Comparison of ENCODE assay signal across 8 cellular contexts in genomic region chr10:15141136-15142067, GRCh38. TPM values are rescaled to one million over a fixed set of nuclear protein-coding genes. Genes with fewer than 3 reads are reported as not detected.
A peak's percentile ranks its signal among the peaks of the same experiment; 100 is the strongest.
DNase-seq lines count a peak whose midpoint lies in the region; ATAC-seq lines count a peak whose summit lies in the region.

No MANE protein-coding gene starts in this region.

- peak; percentile 91 for ATAC-seq in GM18870 (IDR thresholded peaks at IDR 0.05; ENCODE audit: unreplicated experiment)
- ATAC-seq in HG02840 (IDR thresholded peaks at IDR 0.05; ENCODE audit: low FRiP score, unreplicated experiment) = peak; percentile 69
- peak; percentile 98 for ATAC-seq in naive B cell (ENCODE audit: low read depth in 2 of 2)
- ATAC-seq in GM18873 (IDR thresholded peaks at IDR 0.05; ENCODE audit: low FRiP score, unreplicated experiment) = no peak

- peak; percentile 88 for DNase-seq in naive B cell
- DNase-seq in NCI-H2029 (lab: John Stamatoyannopoulos, UW) = no peak
- no peak for DNase-seq in cardiac septum (ENCODE audit: low spot score)
- no peak for DNase-seq in activated CD8-positive, alpha-beta memory T cell treated with anti-CD3 and anti-CD28 coated beads, Interleukin-2, amount 50 U/mL, for 4 hours

- intact Hi-C loops in cardiac septum (cut with DNase I) = no loop called here

- peak overlapping the region; percentile 18 for H3K4me3 Mint-ChIP-seq in T-helper 1 cell treated with Interleukin-12 subunit alpha and Interleukin-12 subunit beta and Interleukin-4 antibody, amounts not matched to agents 30 μg/mL and 1 μg/mL, for 36 hours
- peak overlapping the region; percentile 58 to 88 (median 76) for H3K4me3 Mint-ChIP-seq in naive B cell

- H3K9me3 Mint-ChIP-seq in T-helper 1 cell treated with Interleukin-12 subunit alpha and Interleukin-12 subunit beta and Interleukin-4 antibody, amounts not matched to agents 30 μg/mL and 1 μg/mL, for 36 hours = no peaks in the 10 kb centered on the region
- no peaks in the 10 kb centered on the region for H3K9me3 Mint-ChIP-seq in naive B cell

- no peak overlapping the region for H3K27ac Mint-ChIP-seq in T-helper 1 cell treated with Interleukin-12 subunit alpha and Interleukin-12 subunit beta and Interleukin-4 antibody, amounts not matched to agents 30 μg/mL and 1 μg/mL, for 36 hours
- peak overlapping the region; percentile 72 to 98 (median 96) for H3K27ac Mint-ChIP-seq in naive B cell

- no peaks in the 10 kb centered on the region for H3K27me3 Mint-ChIP-seq in T-helper 1 cell treated with Interleukin-12 subunit alpha and Interleukin-12 subunit beta and Interleukin-4 antibody, amounts not matched to agents 30 μg/mL and 1 μg/mL, for 36 hours (ENCODE audit: low read depth)
- no peaks in the 10 kb centered on the region for H3K27me3 Mint-ChIP-seq in naive B cell

- peaks cover 18% of the 10 kb centered on the region for H3K36me3 Mint-ChIP-seq in T-helper 1 cell treated with Interleukin-12 subunit alpha and Interleukin-12 subunit beta and Interleukin-4 antibody, amounts not matched to agents 30 μg/mL and 1 μg/mL, for 36 hours (ENCODE audit: low read depth)
- H3K36me3 Mint-ChIP-seq in naive B cell = no peaks in the 10 kb centered on the region

- H3K4me1 Mint-ChIP-seq in T-helper 1 cell treated with Interleukin-12 subunit alpha and Interleukin-12 subunit beta and Interleukin-4 antibody, amounts not matched to agents 30 μg/mL and 1 μg/mL, for 36 hours (ENCODE audit: low read depth) = peaks cover 10% of the 10 kb centered on the region
- peaks cover 19 to 39% (median 27%) of the 10 kb centered on the region in 3 donors for H3K4me1 Mint-ChIP-seq in naive B cell

RNA-seq across cellular contexts. Expression of gene NMT2, which starts 27.1 kb away (rescaled TPM):
- polyA plus RNA-seq in naive B cell (ENCODE audit: low read depth in 6 of 6) = 1 to 10 TPM; 3.7 to 7.3 (median 5.4) TPM
- 11.0 TPM for total RNA-seq in cardiac septum

RNA-seq across cellular contexts. Expression of gene RPP38, which starts 44.2 kb away (rescaled TPM):
- polyA plus RNA-seq in naive B cell (ENCODE audit: low read depth in 6 of 6) = 10 to 100 TPM; 21.0 to 37.8 (median 30.4) TPM
- total RNA-seq in cardiac septum = 8.0 TPM

RNA-seq across cellular contexts. Expression of gene ACBD7, which starts 52.8 kb away (rescaled TPM):
- not detected for polyA plus RNA-seq in naive B cell (ENCODE audit: low read depth in 6 of 6)
- not detected for total RNA-seq in cardiac septum
